18 cellular contexts compared by ENCODE assay signal in genomic region chr15:33138000-33138399, GRCh38. TPM values are rescaled to one million over a fixed set of nuclear protein-coding genes. Genes with fewer than 3 reads are reported as not detected.
DNase-seq lines count a peak whose midpoint lies in the region; ATAC-seq and TF ChIP-seq lines count a peak whose summit lies in the region.
"Had no signal": no experiment of that assay in that cellular context is flagged by ENCODE, and none has a peak within 500 bp of the region (broad histone marks: within the 10 kb centered on the region; RNA-seq: fewer than 3 reads in every experiment).

No MANE protein-coding gene starts in this region.

- H3K79me2 ChIP-seq in SK-N-SH (ENCODE audit: insufficient read depth), result peaks cover 100% of the 10 kb centered on the region

- peak overlapping the region; percentile 21 for H3K4me2 ChIP-seq in SK-N-SH

- no peaks in the 10 kb centered on the region for H3K9me3 ChIP-seq in SK-N-SH

- H3K36me3 ChIP-seq in SK-N-SH (replicated peaks in 1 of 2; ENCODE audit: control insufficient read depth in 1 of 2, insufficient read depth in 2 of 2, low read length in 1 of 2), result peaks cover 0 to 26% of the 10 kb centered on the region in 2 experiments

- H3K9me2 ChIP-seq in SK-N-SH, result no peaks in the 10 kb centered on the region

- no peak overlapping the region for H3K9ac ChIP-seq in SK-N-SH
- H3K9ac ChIP-seq: GM23248 had no signal

- peak; percentile 40 for DNase-seq in NCI-H2107 treated with DMSO at 0.1 percent for 48 hours (lab: John Stamatoyannopoulos, UW; ENCODE audit: unreplicated experiment)
- DNase-seq in NCI-H2107 (lab: John Stamatoyannopoulos, UW), result no peak
- DNase-seq in NCI-H2171 (lab: John Stamatoyannopoulos, UW), result peak; percentile 37
- no peak for DNase-seq in SK-N-SH
- peak; percentile 36 for DNase-seq in pons (ENCODE audit: low spot score)
- no peak for DNase-seq in NCI-H774 (lab: John Stamatoyannopoulos, UW)
- DNase-seq in kidney tubule cell (ENCODE audit: low spot score), result no peak
- DNase-seq: COR-L47, GM23248, HCEC 1CT, NCI-H1436 treated with DMSO at 0.1 percent for 48 hours, NCI-H2081 treated with DMSO at 0.1 percent for 48 hours, OCI-M1, RPMI8226, SIG-M5 had no signal

- 57% methylated on average over 3 of the region's 3 CpGs for WGBS in SK-N-SH (ENCODE audit: low lambda C conversion rate)

- POLR2A ChIA-PET in SK-N-SH (lab: Yijun Ruan, JAX), result no interaction called here

- no peak for TF ChIP-seq RAD21 in SK-N-SH (IDR thresholded peaks at IDR 0.05; ENCODE audit: low read length)

- no peak for TF ChIP-seq CTCF in SK-N-SH (IDR thresholded peaks at IDR 0.05)

- no peak overlapping the region for H2AFZ ChIP-seq in SK-N-SH (ENCODE audit: low read depth)
- H2AFZ ChIP-seq: GM23248 had no signal

- TF ChIP-seq EP300 in SK-N-SH (IDR thresholded peaks at IDR 0.05; ENCODE audit: borderline replicate concordance in 1 of 2, low read depth in 1 of 2, low read length in 1 of 2), result no peak

- CTCF ChIA-PET in SK-N-SH (lab: Yijun Ruan, JAX), result interaction anchor here (0.8 to 2.1 kb wide), 3 partner anchors 22 to 143 kb away, joined by 3 to 7 read pairs (median 3); no protein-coding TSS in a partner anchor

- H3K27ac ChIP-seq in SK-N-SH (ENCODE audit: low read depth in 2 of 2, low read length in 1 of 2), result peak overlapping the region in 1 of 2 experiments; percentile 68; a peak in 1 of 4 replicates
- H3K27ac ChIP-seq: C4-2B, GM23248, HL-60 had no signal

- peaks cover 15% of the 10 kb centered on the region for H3F3A ChIP-seq in SK-N-SH (replicated peaks; ENCODE audit: insufficient read depth)

- peaks cover 16 to 24% of the 10 kb centered on the region in 2 experiments; a peak in 3 of 4 replicates for H3K4me1 ChIP-seq in SK-N-SH (ENCODE audit: control insufficient read depth in 1 of 2, insufficient read depth in 2 of 2, low read depth in 1 of 2, low read length in 1 of 2)

- peaks cover 20% of the 10 kb centered on the region; the same call in 1 of the 2 replicates for H4K20me1 ChIP-seq in SK-N-SH (ENCODE audit: insufficient read depth)

- H3K27me3 ChIP-seq in SK-N-SH (ENCODE audit: insufficient read depth), result no peaks in the 10 kb centered on the region

- H3K4me3 ChIP-seq in SK-N-SH (ENCODE audit: low read depth in 2 of 2, low read length in 1 of 2), result no peak overlapping the region
- H3K4me3 ChIP-seq: GM23248 had no signal

- ATAC-seq in GM18502 (IDR thresholded peaks at IDR 0.05; ENCODE audit: poor library complexity, unreplicated experiment), result no peak

TF ChIP-seq in SK-N-SH, 30 proteins besides CTCF, POLR2A, EP300 and RAD21:
- TF ChIP-seq GABPA (IDR thresholded peaks at IDR 0.05; ENCODE audit: low read depth) (no peak), FOXJ3 (CRISPR knock-in tag; IDR thresholded peaks at IDR 0.05) (no peak), FOXM1 (IDR thresholded peaks at IDR 0.05; ENCODE audit: low read depth) (no peak), GATA2 (CRISPR knock-in tag; IDR thresholded peaks at IDR 0.05) (no peak), IRF3 (IDR thresholded peaks at IDR 0.05; ENCODE audit: low read depth, low read length) (no peak), TCF12 (IDR thresholded peaks at IDR 0.05) (no peak), YY1 (IDR thresholded peaks at IDR 0.05; ENCODE audit: low read depth) (no peak), JUND (IDR thresholded peaks at IDR 0.05) (no peak), TEAD4 (IDR thresholded peaks at IDR 0.05; ENCODE audit: borderline replicate concordance, insufficient read depth) (no peak), SMC3 (IDR thresholded peaks at IDR 0.05; ENCODE audit: low read depth, low read length) (no peak), SIN3A (IDR thresholded peaks at IDR 0.05; ENCODE audit: borderline replicate concordance, low read depth, low read length) (no peak)

RNA-seq across cellular contexts. Expression of gene FMN1, which starts 56.5 kb away (rescaled TPM):
- polyA plus RNA-seq in SK-N-SH (2012; rRNA removed), result 9.1 and 10.5 TPM in 2 replicates
- polyA plus RNA-seq in SK-N-SH (2012; cell fraction: cytosol; rRNA removed), result 8.4 and 10.0 TPM in 2 replicates
- 23.3 and 34.7 TPM in 2 replicates for polyA plus RNA-seq in SK-N-SH (2012; cell fraction: nucleus; rRNA removed)

Comparison
In these comparisons a context has a peak if more than half of its experiments do, and no peak if none do; other contexts are left out.
1. DNase-seq: peak in NCI-H2107 treated with DMSO at 0.1 percent for 48 hours (single experiment), NCI-H2171 (single experiment) and pons (single experiment); none in NCI-H2107 (single experiment), SK-N-SH (single experiment), NCI-H774 (single experiment) and kidney tubule cell (single experiment).